In the genomic region with DNA sequence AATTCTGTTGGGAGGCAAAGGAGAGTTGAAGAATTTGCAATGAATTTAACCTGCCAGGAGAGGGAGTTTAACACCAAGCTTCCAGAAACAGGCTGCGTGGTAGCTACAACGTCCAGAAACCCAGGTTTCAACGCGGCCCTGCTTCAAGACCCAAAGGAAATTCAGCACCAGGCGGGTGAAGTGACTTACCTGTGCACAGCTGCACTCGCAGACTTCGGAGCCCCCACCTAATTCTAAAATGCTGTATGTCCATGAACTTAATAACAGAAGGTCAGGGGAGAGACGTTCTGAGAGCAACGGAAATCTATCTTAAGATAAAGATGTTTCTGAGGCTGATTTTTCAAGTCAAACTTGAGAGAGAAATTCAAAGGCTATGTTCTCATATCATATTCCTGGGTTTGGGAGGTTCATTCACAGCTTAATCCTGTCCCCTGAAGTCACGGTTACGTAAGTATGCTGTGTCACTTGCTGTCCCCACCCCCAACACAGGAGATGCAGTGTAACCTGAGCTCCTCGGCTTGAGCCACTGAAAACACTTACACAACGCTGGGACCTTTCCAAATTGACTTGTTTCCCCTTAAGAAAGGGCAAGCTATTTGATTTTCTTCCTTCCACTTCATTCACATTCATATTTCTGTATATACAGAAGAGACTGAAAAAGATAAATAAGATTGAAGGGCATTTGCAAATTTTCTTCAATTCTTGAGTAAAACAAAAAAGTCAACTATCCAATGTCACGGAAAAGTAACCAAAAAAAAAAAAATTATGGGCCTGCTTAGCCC, we compare ENCODE assay signal across 1 cellular context.
TF ChIP-seq lines count a peak whose summit lies in the region.

No MANE protein-coding gene starts in this region.

TF ChIP-seq in HepG2, 621 proteins besides CTCF, POLR2A, EP300 and RAD21 (continued from another document and continues in another):
- TF ChIP-seq, protein P1, sequence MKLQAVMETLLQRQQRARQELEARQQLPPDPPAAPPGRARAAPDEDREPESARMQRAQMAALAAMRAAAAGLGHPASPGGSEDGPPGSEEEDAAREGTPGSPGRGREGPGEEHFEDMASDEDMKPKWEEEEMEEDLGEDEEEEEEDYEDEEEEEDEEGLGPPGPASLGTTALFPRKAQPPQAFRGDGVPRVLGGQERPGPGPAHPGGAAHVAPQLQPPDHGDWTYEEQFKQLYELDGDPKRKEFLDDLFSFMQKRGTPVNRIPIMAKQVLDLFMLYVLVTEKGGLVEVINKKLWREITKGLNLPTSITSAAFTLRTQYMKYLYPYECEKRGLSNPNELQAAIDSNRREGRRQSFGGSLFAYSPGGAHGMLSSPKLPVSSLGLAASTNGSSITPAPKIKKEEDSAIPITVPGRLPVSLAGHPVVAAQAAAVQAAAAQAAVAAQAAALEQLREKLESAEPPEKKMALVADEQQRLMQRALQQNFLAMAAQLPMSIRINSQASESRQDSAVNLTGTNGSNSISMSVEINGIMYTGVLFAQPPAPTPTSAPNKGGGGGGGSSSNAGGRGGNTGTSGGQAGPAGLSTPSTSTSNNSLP (IDR thresholded peaks at IDR 0.05; ENCODE audit: low read depth, low read length) = peak; percentile 19; the same call in 1 of the 2 replicates
- TF ChIP-seq PHF21A (CRISPR knock-in tag; IDR thresholded peaks at IDR 0.05) (0 out of 2 replicates have a peak, but pooled peaks have one; percentile 18), MAFF (IDR thresholded peaks at IDR 0.05; ENCODE audit: low read depth, low read length) (peak; percentile 61), ZNF143 (CRISPR knock-in tag; IDR thresholded peaks at IDR 0.05) (peak; percentile 45; the same call in 1 of the 2 replicates), SAP130 (CRISPR knock-in tag; IDR thresholded peaks at IDR 0.05; ENCODE audit: low read depth) (peak; percentile 67), ZMYM2 (CRISPR knock-in tag; IDR thresholded peaks at IDR 0.05) (0 out of 2 replicates have a peak, but pooled peaks have one; percentile 26), ZMYM4 (CRISPR knock-in tag; IDR thresholded peaks at IDR 0.05) (peak; percentile 50; the same call in 1 of the 2 replicates), ZFX (CRISPR knock-in tag; IDR thresholded peaks at IDR 0.05; ENCODE audit: low read depth) (peak; percentile 41; the same call in 1 of the 2 replicates), KDM2A (CRISPR knock-in tag; IDR thresholded peaks at IDR 0.05; ENCODE audit: borderline replicate concordance, low read depth) (peak; percentile 35; the same call in 1 of the 2 replicates), TSC22D2 (CRISPR knock-in tag; IDR thresholded peaks at IDR 0.05; ENCODE audit: borderline replicate concordance) (no peak), FOXA1 (IDR thresholded peaks at IDR 0.05) (no peak), FOXA1 (CRISPR knock-in tag; IDR thresholded peaks at IDR 0.05) (peak; percentile 54), ZBTB7B (CRISPR knock-in tag; IDR thresholded peaks at IDR 0.05) (no peak), SALL1 (CRISPR knock-in tag; IDR thresholded peaks at IDR 0.05) (peak; percentile 44; the same call in 1 of the 2 replicates), SOX13 (IDR thresholded peaks at IDR 0.05) (no peak), SOX13 (CRISPR knock-in tag; conservative IDR thresholded peaks at IDR 0.05 in 1 of 2, IDR thresholded peaks at IDR 0.05 in 1 of 2) (peak in 1 of 2 experiments; percentile 57; a peak in 1 of 4 replicates), GABPB1 (CRISPR knock-in tag; IDR thresholded peaks at IDR 0.05) (0 out of 2 replicates have a peak, but pooled peaks have one; percentile 22), NR2F2 (IDR thresholded peaks at IDR 0.05; ENCODE audit: borderline replicate concordance, low read depth) (no peak), NFKBIZ (CRISPR knock-in tag; IDR thresholded peaks at IDR 0.05) (0 out of 2 replicates have a peak, but pooled peaks have one; percentile 31)
- TF ChIP-seq, protein P2, sequence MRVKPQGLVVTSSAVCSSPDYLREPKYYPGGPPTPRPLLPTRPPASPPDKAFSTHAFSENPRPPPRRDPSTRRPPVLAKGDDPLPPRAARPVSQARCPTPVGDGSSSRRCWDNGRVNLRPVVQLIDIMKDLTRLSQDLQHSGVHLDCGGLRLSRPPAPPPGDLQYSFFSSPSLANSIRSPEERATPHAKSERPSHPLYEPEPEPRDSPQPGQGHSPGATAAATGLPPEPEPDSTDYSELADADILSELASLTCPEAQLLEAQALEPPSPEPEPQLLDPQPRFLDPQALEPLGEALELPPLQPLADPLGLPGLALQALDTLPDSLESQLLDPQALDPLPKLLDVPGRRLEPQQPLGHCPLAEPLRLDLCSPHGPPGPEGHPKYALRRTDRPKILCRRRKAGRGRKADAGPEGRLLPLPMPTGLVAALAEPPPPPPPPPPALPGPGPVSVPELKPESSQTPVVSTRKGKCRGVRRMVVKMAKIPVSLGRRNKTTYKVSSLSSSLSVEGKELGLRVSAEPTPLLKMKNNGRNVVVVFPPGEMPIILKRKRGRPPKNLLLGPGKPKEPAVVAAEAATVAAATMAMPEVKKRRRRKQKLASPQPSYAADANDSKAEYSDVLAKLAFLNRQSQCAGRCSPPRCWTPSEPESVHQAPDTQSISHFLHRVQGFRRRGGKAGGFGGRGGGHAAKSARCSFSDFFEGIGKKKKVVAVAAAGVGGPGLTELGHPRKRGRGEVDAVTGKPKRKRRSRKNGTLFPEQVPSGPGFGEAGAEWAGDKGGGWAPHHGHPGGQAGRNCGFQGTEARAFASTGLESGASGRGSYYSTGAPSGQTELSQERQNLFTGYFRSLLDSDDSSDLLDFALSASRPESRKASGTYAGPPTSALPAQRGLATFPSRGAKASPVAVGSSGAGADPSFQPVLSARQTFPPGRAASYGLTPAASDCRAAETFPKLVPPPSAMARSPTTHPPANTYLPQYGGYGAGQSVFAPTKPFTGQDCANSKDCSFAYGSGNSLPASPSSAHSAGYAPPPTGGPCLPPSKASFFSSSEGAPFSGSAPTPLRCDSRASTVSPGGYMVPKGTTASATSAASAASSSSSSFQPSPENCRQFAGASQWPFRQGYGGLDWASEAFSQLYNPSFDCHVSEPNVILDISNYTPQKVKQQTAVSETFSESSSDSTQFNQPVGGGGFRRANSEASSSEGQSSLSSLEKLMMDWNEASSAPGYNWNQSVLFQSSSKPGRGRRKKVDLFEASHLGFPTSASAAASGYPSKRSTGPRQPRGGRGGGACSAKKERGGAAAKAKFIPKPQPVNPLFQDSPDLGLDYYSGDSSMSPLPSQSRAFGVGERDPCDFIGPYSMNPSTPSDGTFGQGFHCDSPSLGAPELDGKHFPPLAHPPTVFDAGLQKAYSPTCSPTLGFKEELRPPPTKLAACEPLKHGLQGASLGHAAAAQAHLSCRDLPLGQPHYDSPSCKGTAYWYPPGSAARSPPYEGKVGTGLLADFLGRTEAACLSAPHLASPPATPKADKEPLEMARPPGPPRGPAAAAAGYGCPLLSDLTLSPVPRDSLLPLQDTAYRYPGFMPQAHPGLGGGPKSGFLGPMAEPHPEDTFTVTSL (CRISPR knock-in tag; IDR thresholded peaks at IDR 0.05; ENCODE audit: borderline replicate concordance) = 0 out of 2 replicates have a peak, but pooled peaks have one; percentile 14
- TF ChIP-seq, protein P3, sequence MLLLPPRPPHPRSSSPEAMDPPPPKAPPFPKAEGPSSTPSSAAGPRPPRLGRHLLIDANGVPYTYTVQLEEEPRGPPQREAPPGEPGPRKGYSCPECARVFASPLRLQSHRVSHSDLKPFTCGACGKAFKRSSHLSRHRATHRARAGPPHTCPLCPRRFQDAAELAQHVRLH (CRISPR knock-in tag; IDR thresholded peaks at IDR 0.05; ENCODE audit: borderline replicate concordance, low read depth) = 0 out of 2 replicates have a peak, but pooled peaks have one; percentile 17
- TF ChIP-seq, protein P4, sequence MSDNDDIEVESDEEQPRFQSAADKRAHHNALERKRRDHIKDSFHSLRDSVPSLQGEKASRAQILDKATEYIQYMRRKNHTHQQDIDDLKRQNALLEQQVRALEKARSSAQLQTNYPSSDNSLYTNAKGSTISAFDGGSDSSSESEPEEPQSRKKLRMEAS (IDR thresholded peaks at IDR 0.05) = 0 out of 2 replicates have a peak, but pooled peaks have one; percentile 43
- TF ChIP-seq, protein P5, sequence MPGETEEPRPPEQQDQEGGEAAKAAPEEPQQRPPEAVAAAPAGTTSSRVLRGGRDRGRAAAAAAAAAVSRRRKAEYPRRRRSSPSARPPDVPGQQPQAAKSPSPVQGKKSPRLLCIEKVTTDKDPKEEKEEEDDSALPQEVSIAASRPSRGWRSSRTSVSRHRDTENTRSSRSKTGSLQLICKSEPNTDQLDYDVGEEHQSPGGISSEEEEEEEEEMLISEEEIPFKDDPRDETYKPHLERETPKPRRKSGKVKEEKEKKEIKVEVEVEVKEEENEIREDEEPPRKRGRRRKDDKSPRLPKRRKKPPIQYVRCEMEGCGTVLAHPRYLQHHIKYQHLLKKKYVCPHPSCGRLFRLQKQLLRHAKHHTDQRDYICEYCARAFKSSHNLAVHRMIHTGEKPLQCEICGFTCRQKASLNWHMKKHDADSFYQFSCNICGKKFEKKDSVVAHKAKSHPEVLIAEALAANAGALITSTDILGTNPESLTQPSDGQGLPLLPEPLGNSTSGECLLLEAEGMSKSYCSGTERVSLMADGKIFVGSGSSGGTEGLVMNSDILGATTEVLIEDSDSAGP (CRISPR knock-in tag; IDR thresholded peaks at IDR 0.05; ENCODE audit: borderline replicate concordance) = peak; percentile 27; the same call in 1 of the 2 replicates
- TF ChIP-seq, protein P6, sequence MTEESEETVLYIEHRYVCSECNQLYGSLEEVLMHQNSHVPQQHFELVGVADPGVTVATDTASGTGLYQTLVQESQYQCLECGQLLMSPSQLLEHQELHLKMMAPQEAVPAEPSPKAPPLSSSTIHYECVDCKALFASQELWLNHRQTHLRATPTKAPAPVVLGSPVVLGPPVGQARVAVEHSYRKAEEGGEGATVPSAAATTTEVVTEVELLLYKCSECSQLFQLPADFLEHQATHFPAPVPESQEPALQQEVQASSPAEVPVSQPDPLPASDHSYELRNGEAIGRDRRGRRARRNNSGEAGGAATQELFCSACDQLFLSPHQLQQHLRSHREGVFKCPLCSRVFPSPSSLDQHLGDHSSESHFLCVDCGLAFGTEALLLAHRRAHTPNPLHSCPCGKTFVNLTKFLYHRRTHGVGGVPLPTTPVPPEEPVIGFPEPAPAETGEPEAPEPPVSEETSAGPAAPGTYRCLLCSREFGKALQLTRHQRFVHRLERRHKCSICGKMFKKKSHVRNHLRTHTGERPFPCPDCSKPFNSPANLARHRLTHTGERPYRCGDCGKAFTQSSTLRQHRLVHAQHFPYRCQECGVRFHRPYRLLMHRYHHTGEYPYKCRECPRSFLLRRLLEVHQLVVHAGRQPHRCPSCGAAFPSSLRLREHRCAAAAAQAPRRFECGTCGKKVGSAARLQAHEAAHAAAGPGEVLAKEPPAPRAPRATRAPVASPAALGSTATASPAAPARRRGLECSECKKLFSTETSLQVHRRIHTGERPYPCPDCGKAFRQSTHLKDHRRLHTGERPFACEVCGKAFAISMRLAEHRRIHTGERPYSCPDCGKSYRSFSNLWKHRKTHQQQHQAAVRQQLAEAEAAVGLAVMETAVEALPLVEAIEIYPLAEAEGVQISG (CRISPR knock-in tag; IDR thresholded peaks at IDR 0.05) = 0 out of 2 replicates have a peak, but pooled peaks have one; percentile 27
- TF ChIP-seq, protein P7, sequence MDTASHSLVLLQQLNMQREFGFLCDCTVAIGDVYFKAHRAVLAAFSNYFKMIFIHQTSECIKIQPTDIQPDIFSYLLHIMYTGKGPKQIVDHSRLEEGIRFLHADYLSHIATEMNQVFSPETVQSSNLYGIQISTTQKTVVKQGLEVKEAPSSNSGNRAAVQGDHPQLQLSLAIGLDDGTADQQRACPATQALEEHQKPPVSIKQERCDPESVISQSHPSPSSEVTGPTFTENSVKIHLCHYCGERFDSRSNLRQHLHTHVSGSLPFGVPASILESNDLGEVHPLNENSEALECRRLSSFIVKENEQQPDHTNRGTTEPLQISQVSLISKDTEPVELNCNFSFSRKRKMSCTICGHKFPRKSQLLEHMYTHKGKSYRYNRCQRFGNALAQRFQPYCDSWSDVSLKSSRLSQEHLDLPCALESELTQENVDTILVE (CRISPR knock-in tag; IDR thresholded peaks at IDR 0.05) = peak; percentile 22
- TF ChIP-seq, protein P8, sequence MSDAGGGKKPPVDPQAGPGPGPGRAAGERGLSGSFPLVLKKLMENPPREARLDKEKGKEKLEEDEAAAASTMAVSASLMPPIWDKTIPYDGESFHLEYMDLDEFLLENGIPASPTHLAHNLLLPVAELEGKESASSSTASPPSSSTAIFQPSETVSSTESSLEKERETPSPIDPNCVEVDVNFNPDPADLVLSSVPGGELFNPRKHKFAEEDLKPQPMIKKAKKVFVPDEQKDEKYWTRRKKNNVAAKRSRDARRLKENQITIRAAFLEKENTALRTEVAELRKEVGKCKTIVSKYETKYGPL (CRISPR knock-in tag; IDR thresholded peaks at IDR 0.05) = peak; percentile 95
- TF ChIP-seq, protein P9, sequence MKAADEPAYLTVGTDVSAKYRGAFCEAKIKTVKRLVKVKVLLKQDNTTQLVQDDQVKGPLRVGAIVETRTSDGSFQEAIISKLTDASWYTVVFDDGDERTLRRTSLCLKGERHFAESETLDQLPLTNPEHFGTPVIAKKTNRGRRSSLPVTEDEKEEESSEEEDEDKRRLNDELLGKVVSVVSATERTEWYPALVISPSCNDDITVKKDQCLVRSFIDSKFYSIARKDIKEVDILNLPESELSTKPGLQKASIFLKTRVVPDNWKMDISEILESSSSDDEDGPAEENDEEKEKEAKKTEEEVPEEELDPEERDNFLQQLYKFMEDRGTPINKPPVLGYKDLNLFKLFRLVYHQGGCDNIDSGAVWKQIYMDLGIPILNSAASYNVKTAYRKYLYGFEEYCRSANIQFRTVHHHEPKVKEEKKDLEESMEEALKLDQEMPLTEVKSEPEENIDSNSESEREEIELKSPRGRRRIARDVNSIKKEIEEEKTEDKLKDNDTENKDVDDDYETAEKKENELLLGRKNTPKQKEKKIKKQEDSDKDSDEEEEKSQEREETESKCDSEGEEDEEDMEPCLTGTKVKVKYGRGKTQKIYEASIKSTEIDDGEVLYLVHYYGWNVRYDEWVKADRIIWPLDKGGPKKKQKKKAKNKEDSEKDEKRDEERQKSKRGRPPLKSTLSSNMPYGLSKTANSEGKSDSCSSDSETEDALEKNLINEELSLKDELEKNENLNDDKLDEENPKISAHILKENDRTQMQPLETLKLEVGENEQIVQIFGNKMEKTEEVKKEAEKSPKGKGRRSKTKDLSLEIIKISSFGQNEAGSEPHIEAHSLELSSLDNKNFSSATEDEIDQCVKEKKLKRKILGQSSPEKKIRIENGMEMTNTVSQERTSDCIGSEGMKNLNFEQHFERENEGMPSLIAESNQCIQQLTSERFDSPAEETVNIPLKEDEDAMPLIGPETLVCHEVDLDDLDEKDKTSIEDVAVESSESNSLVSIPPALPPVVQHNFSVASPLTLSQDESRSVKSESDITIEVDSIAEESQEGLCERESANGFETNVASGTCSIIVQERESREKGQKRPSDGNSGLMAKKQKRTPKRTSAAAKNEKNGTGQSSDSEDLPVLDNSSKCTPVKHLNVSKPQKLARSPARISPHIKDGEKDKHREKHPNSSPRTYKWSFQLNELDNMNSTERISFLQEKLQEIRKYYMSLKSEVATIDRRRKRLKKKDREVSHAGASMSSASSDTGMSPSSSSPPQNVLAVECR (CRISPR knock-in tag; IDR thresholded peaks at IDR 0.05; ENCODE audit: borderline replicate concordance) = peak; percentile 44; the same call in 1 of the 2 replicates
- TF ChIP-seq, protein P10, sequence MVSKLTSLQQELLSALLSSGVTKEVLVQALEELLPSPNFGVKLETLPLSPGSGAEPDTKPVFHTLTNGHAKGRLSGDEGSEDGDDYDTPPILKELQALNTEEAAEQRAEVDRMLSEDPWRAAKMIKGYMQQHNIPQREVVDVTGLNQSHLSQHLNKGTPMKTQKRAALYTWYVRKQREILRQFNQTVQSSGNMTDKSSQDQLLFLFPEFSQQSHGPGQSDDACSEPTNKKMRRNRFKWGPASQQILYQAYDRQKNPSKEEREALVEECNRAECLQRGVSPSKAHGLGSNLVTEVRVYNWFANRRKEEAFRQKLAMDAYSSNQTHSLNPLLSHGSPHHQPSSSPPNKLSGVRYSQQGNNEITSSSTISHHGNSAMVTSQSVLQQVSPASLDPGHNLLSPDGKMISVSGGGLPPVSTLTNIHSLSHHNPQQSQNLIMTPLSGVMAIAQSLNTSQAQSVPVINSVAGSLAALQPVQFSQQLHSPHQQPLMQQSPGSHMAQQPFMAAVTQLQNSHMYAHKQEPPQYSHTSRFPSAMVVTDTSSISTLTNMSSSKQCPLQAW (CRISPR knock-in tag; IDR thresholded peaks at IDR 0.05) = 0 out of 2 replicates have a peak, but pooled peaks have one; percentile 21
